Comparison of ENCODE assay signal across 2 cellular contexts in the genomic region with DNA sequence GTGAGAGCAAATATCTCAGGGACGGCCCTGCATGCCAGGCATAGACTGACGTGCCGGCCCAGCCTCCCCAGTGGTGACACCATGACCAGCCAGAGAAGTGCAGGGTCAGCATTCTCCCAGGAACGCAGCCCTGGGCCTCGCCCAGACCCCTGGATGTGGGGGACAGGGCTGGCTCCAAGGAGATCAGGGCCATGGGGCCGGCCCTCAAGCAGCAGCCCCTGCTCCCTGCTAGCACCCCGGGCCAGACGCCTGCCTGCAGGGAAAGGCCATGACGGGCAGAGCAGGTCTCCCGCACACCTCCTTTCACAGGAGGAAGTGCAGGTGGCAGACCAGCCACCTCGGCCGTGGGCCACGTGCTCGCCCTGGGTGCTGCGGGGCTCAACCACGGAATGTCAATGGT.
TF ChIP-seq lines count a peak whose summit lies in the region.

No MANE protein-coding gene starts in this region.

TF ChIP-seq in IMR-90, 13 proteins besides CTCF, POLR2A, EP300 and RAD21:
- TF ChIP-seq CEBPB (IDR thresholded peaks at IDR 0.05; ENCODE audit: low read depth, low read length) (no peak), MAFK (IDR thresholded peaks at IDR 0.05; ENCODE audit: low read depth, low read length) (peak; percentile 43)

TF ChIP-seq in HepG2, 621 proteins besides CTCF, POLR2A, EP300 and RAD21:
- peak; percentile 83 to 89 for TF ChIP-seq MAFK (conservative IDR thresholded peaks at IDR 0.05 in 1 of 2, IDR thresholded peaks at IDR 0.05 in 1 of 2; ENCODE audit: low read length in 2 of 2)
- peak; percentile 78 for TF ChIP-seq MAFF (IDR thresholded peaks at IDR 0.05; ENCODE audit: low read depth, low read length)
- peak; percentile 79 for TF ChIP-seq AGO2 (optimal IDR thresholded peaks at IDR 0.05; ENCODE audit: low read depth, low read length)
- no peak for TF ChIP-seq ESRRA (CRISPR knock-in tag; IDR thresholded peaks at IDR 0.05; ENCODE audit: low read depth)
- no peak for TF ChIP-seq ATF3 (CRISPR knock-in tag; IDR thresholded peaks at IDR 0.05)
- TF ChIP-seq ATAD3A (CRISPR knock-in tag; IDR thresholded peaks at IDR 0.05) = no peak
- TF ChIP-seq YEATS2 (CRISPR knock-in tag; IDR thresholded peaks at IDR 0.05; ENCODE audit: borderline replicate concordance) = no peak
- no peak for TF ChIP-seq AGO1 (IDR thresholded peaks at IDR 0.05; ENCODE audit: low read depth, low read length, poor library complexity, severe bottlenecking)
- no peak for TF ChIP-seq ARNT (IDR thresholded peaks at IDR 0.05)
- TF ChIP-seq ZNF737 (CRISPR knock-in tag; IDR thresholded peaks at IDR 0.05; ENCODE audit: borderline replicate concordance) = no peak
- no peak for TF ChIP-seq MYC (CRISPR knock-in tag; IDR thresholded peaks at IDR 0.05; ENCODE audit: borderline replicate concordance)
- 0 out of 2 replicates have a peak, but pooled peaks have one; percentile 24 for TF ChIP-seq ETV5 (CRISPR knock-in tag; IDR thresholded peaks at IDR 0.05; ENCODE audit: borderline replicate concordance)
- peak; percentile 26 for TF ChIP-seq ZNF263 (CRISPR knock-in tag; IDR thresholded peaks at IDR 0.05)
TF ChIP-seq in HepG2: peak in this region for 5.
